11 cellular contexts compared by ENCODE assay signal in the genomic region with DNA sequence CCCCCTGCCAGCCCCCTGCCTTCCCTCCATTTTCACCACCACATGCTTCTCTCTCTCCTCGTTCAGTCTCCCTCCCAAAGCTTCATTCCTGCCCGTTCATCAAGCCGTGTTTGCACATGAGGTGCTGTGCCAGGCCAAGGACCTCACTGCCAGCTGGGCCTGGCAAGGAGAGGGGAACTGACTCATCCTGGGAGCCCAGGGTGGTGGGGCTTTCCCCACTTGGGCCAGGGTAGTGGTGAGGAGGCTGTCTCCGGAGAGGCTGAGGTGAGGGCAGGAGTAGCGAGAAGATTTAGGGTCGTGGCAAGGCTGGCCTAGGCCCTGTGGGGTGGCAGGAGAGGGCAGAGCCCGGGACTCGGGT. TPM values are rescaled to one million over a fixed set of nuclear protein-coding genes. Genes with fewer than 3 reads are reported as not detected.
DNase-seq lines count a peak whose midpoint lies in the region; ATAC-seq, FAIRE-seq and TF ChIP-seq lines count a peak whose summit lies in the region.
"Had no signal": no experiment of that assay in that cellular context is flagged by ENCODE, and none has a peak within 500 bp of the region (broad histone marks: within the 10 kb centered on the region; RNA-seq: fewer than 3 reads in every experiment).

No MANE protein-coding gene starts in this region.

- intact Hi-C loops in endothelial cell of umbilical vein (cut with micrococcal nuclease) = no loop called here
- intact Hi-C loops in pancreas (cut with DNase I) = no loop called here

- FAIRE-seq in endothelial cell of umbilical vein (lab: Jason Lieb, UNC) = peak; percentile 56
- FAIRE-seq in pancreas (lab: Jason Lieb, UNC) = no peak
- FAIRE-seq: astrocyte had no signal

- no TSS peak for BruUV-seq in endothelial cell of umbilical vein (replicated peaks; lab: Mats Ljungman, UMichigan)

- TF ChIP-seq CTCF in endothelial cell of umbilical vein (IDR thresholded peaks at IDR 0.05; ENCODE audit: extremely low read depth in 1 of 2, insufficient read depth in 1 of 2, low read depth in 1 of 2, low read length in 2 of 2) (no peak), pancreas (IDR thresholded peaks at IDR 0.05) (no peak), progenitor cell of endocrine pancreas (IDR thresholded peaks at IDR 0.05; ENCODE audit: unreplicated experiment) (no peak), GM10266 (IDR thresholded peaks at IDR 0.05; ENCODE audit: control insufficient read depth, insufficient read depth, low read depth, missing control alignments) (no peak)

- H2AFZ ChIP-seq in endothelial cell of umbilical vein (ENCODE audit: low read depth, low read length) = no peak overlapping the region

- H3K4me3 ChIP-seq in endothelial cell of umbilical vein (replicated peaks in 1 of 3; ENCODE audit: insufficient read depth in 1 of 3, low read depth in 1 of 3, low read length in 3 of 3) (no peak overlapping the region), pancreas (no peak overlapping the region)

- H3K27me3 ChIP-seq in endothelial cell of umbilical vein (ENCODE audit: control insufficient read depth in 2 of 2, insufficient read depth in 2 of 2, low read length in 2 of 2) (no peaks in the 10 kb centered on the region), pancreas (no peaks in the 10 kb centered on the region)

- no peaks in the 10 kb centered on the region for H3K36me3 ChIP-seq in endothelial cell of umbilical vein (ENCODE audit: control insufficient read depth in 2 of 2, extremely low read depth in 1 of 2, insufficient read depth in 2 of 2, low read length in 2 of 2)
- no peaks in the 10 kb centered on the region for H3K36me3 ChIP-seq in pancreas

- no peaks in the 10 kb centered on the region for H3K9me3 ChIP-seq in endothelial cell of umbilical vein (replicated peaks; ENCODE audit: control insufficient read depth, insufficient read depth, low read length)
- no peaks in the 10 kb centered on the region for H3K9me3 ChIP-seq in pancreas

- H3K27ac ChIP-seq in endothelial cell of umbilical vein (ENCODE audit: insufficient read depth, low read depth, low read length) (no peak overlapping the region), pancreas (no peak overlapping the region)

- DNase-seq in EL = peak; percentile 41
- DNase-seq in NCI-H2196 treated with DMSO at 0.1 percent for 48 hours (lab: John Stamatoyannopoulos, UW; ENCODE audit: unreplicated experiment) = peak; percentile 51
- no peak for DNase-seq in endothelial cell of umbilical vein (ENCODE audit: low read depth, low spot score)
- peak in 5 of 6 donors; percentile 51 to 87 (median 77) for DNase-seq in pancreas
- DNase-seq in progenitor cell of endocrine pancreas (ENCODE audit: low spot score, unreplicated experiment) = no peak
- DNase-seq in NCI-H146 (lab: John Stamatoyannopoulos, UW) = no peak
- no peak for DNase-seq in NCI-H510A treated with DMSO at 0.1 percent for 48 hours (lab: John Stamatoyannopoulos, UW)
- no peak for DNase-seq in GM10266 (ENCODE audit: extremely low spot score)
- DNase-seq: hippocampal formation, NCI-H2171 treated with DMSO at 0.1 percent for 48 hours had no signal

- TF ChIP-seq POLR2A in endothelial cell of umbilical vein (IDR thresholded peaks at IDR 0.05; ENCODE audit: low read depth, low read length) = no peak

- H3K4me3 Mint-ChIP-seq in progenitor cell of endocrine pancreas (ENCODE audit: low read depth) = no peak overlapping the region

- no peak overlapping the region for H3K4me2 ChIP-seq in endothelial cell of umbilical vein (ENCODE audit: insufficient read depth, low read length)

- CTCF ChIA-PET in endothelial cell of umbilical vein (lab: Charles Lee) = interaction anchor here (0.7 kb wide), 1 partner anchor 49 kb away, joined by 3 read pairs; no protein-coding TSS in a partner anchor

- peaks cover 16% of the 10 kb centered on the region for H3K4me1 Mint-ChIP-seq in progenitor cell of endocrine pancreas (ENCODE audit: low read depth)

- dilution Hi-C loops in endothelial cell of umbilical vein (cut with MboI; ENCODE audit: extremely low pct_ligation_motif_present, low sequenced_read_pairs) = no loop called here

- H3K79me2 ChIP-seq in endothelial cell of umbilical vein (ENCODE audit: control insufficient read depth, insufficient read depth, low read length) = no peaks in the 10 kb centered on the region

- H3K9ac ChIP-seq in endothelial cell of umbilical vein (replicated peaks; ENCODE audit: extremely low read depth, insufficient read depth, low read length) = no peak overlapping the region

- H3K27me3 Mint-ChIP-seq in progenitor cell of endocrine pancreas = peaks cover 9% of the 10 kb centered on the region

- no peaks in the 10 kb centered on the region for H3K9me1 ChIP-seq in endothelial cell of umbilical vein (replicated peaks; ENCODE audit: control insufficient read depth, extremely low read depth, insufficient read depth, low read length)

- H3K4me1 ChIP-seq in endothelial cell of umbilical vein (ENCODE audit: control insufficient read depth, extremely low read depth, insufficient read depth, low read length) (no peaks in the 10 kb centered on the region), pancreas (peaks cover 0 to 3% (median 0%) of the 10 kb centered on the region in 3 donors)

- WGBS in pancreas, 2 donors = 34 to 54% methylated on average over 6 to 8 of the region's 8 CpGs

- no peaks in the 10 kb centered on the region for H4K20me1 ChIP-seq in endothelial cell of umbilical vein (replicated peaks; ENCODE audit: control insufficient read depth, extremely low read depth, insufficient read depth, low read length)

- POLR2A ChIA-PET in endothelial cell of umbilical vein (lab: Charles Lee) = no interaction called here

- no peaks in the 10 kb centered on the region for H3K36me3 Mint-ChIP-seq in progenitor cell of endocrine pancreas (ENCODE audit: insufficient read depth)

- ATAC-seq in pancreas = peak; percentile 75 to 90 (median 86)

- H3K27ac Mint-ChIP-seq in progenitor cell of endocrine pancreas = no peak overlapping the region

- H3K9me3 Mint-ChIP-seq in progenitor cell of endocrine pancreas (ENCODE audit: low read depth) = no peaks in the 10 kb centered on the region

TF ChIP-seq in endothelial cell of umbilical vein, 7 proteins besides CTCF, POLR2A, EP300 and RAD21:
- TF ChIP-seq, protein P1, sequence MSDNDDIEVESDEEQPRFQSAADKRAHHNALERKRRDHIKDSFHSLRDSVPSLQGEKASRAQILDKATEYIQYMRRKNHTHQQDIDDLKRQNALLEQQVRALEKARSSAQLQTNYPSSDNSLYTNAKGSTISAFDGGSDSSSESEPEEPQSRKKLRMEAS (IDR thresholded peaks at IDR 0.05; ENCODE audit: insufficient read depth, insufficient read length) = no peak
- TF ChIP-seq GATA2 (IDR thresholded peaks at IDR 0.05; ENCODE audit: insufficient read depth, insufficient read length, low read depth, low read length) = no peak
- no peak for TF ChIP-seq JUN (IDR thresholded peaks at IDR 0.05; ENCODE audit: borderline replicate concordance, insufficient read depth, insufficient read length, low read depth)
- TF ChIP-seq POLR2AphosphoS5 (IDR thresholded peaks at IDR 0.05; ENCODE audit: insufficient read depth, low read depth, low read length) = no peak
- TF ChIP-seq FOS (IDR thresholded peaks at IDR 0.05; ENCODE audit: borderline replicate concordance, insufficient read depth, low read length) = no peak
- TF ChIP-seq EZH2 (IDR thresholded peaks at IDR 0.05; ENCODE audit: borderline replicate concordance, low read depth, low read length, severe bottlenecking) = no peak
- no peak for TF ChIP-seq MYC (IDR thresholded peaks at IDR 0.05; ENCODE audit: low read depth, low read length)

RNA-seq across cellular contexts. Expression of a gene that starts 30.4 kb away (rescaled TPM):
- total RNA-seq in endothelial cell of umbilical vein (153 and 161 TPM in 2 replicates), pancreas (10 to 100 TPM; 19.6 to 39.8 (median 25.6) TPM), progenitor cell of endocrine pancreas (109 and 130 TPM in 2 replicates)
- polyA plus RNA-seq in endothelial cell of umbilical vein (27.0 and 31.7 TPM in 2 replicates), pancreas (10 to 100 TPM in 1 of 2 donors, 1 to 10 TPM in 1; 9.3 to 20.1 TPM)
- 22.4 and 26.2 TPM in 2 replicates for polyA plus RNA-seq in endothelial cell of umbilical vein (2011; cell fraction: cytosol; rRNA removed)
- 75.3 and 84.8 TPM in 2 replicates for polyA plus RNA-seq in endothelial cell of umbilical vein (2011; cell fraction: nucleus; rRNA removed)
- polyA plus RNA-seq in endothelial cell of umbilical vein (2012) = 33.7 and 50.3 TPM in 2 replicates
- polyA minus RNA-seq in endothelial cell of umbilical vein = 52.5 and 73.2 TPM in 2 replicates
- polyA minus RNA-seq in endothelial cell of umbilical vein (2011; cell fraction: cytosol; rRNA and poly(A)+ RNA removed) = 13.9 TPM
- polyA minus RNA-seq in endothelial cell of umbilical vein (2011; cell fraction: nucleus; rRNA and poly(A)+ RNA removed) = 49.7 and 95.4 TPM in 2 replicates

Comparison
In these comparisons a context has a peak if more than half of its experiments do, and no peak if none do; other contexts are left out.
1. DNase-seq: peak in EL (single experiment), NCI-H2196 treated with DMSO at 0.1 percent for 48 hours (single experiment) and pancreas (5 of 6); none in endothelial cell of umbilical vein (single experiment), progenitor cell of endocrine pancreas (single experiment), NCI-H146 (single experiment), NCI-H510A treated with DMSO at 0.1 percent for 48 hours (single experiment) and GM10266 (single experiment).